In the genomic region with DNA sequence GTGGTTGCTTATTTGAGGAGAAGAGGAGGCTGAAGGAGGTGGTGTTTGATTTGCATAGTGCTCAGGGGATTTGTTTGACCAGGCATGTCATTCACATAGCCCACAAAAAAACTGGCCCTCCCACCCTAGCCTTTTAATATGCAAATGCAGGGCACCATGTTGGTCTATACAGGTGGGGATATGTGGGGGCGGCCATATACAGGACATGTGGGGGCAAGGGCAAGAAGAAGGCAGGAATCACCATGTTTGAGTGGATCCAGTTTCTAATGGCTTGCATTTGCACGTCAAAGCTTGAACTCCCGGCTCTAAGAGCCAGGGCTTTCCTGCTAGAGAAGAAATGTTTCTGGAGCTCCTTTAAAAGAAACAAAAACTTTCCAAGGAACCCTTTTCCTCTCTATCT, we compare ENCODE assay signal across 25 cellular contexts.
"Had no signal": no experiment of that assay in that cellular context is flagged by ENCODE, and none has a peak within 500 bp of the region (broad histone marks: within the 10 kb centered on the region; RNA-seq: fewer than 3 reads in every experiment).

No MANE protein-coding gene starts in this region.

- H3K27ac ChIP-seq: left lung, psoas muscle, right atrium auricular region, spleen, testis, uterus had no signal

- H3K27me3 ChIP-seq: left lung, right atrium auricular region, spleen, testis, uterus had no signal

- H3K27ac Mint-ChIP-seq: activated B cell treated with CpG ODN at 0.5 μM for 24 hours; activated CD4-positive, alpha-beta T cell treated with anti-CD3 and anti-CD28 coated beads for 36 hours; activated naive CD4-positive, alpha-beta T cell treated with anti-CD3 and anti-CD28 coated beads for 36 hours; activated naive CD8-positive, alpha-beta T cell treated with anti-CD3 and anti-CD28 coated beads, Interleukin-2, amount 10 ng/mL, durations not matched to agents 7 days and 5 days; activated T-cell treated with anti-CD3 and anti-CD28 coated beads, Interleukin-2, amount 50 U/mL, for 72 hours; mesothelial cell of epicardium; naive thymus-derived CD8-positive, alpha-beta T cell; T-helper 1 cell treated with Interleukin-12 subunit alpha and Interleukin-12 subunit beta and Interleukin-4 antibody, amounts not matched to agents 30 μg/mL and 1 μg/mL, for 36 hours had no signal

- H3K27me3 Mint-ChIP-seq: activated B cell treated with CpG ODN at 0.5 μM for 24 hours; activated CD4-positive, alpha-beta T cell treated with anti-CD3 and anti-CD28 coated beads for 36 hours; activated naive CD8-positive, alpha-beta T cell treated with anti-CD3 and anti-CD28 coated beads, Interleukin-2, amount 10 ng/mL, durations not matched to agents 7 days and 5 days; naive thymus-derived CD8-positive, alpha-beta T cell had no signal

- H3K9me3 ChIP-seq: psoas muscle, right atrium auricular region, testis, uterus had no signal

- H3K36me3 ChIP-seq: left lung, right atrium auricular region, spleen, uterus had no signal

- DNase-seq: activated B cell treated with CpG ODN at 0.5 μM for 24 hours; activated CD4-positive, alpha-beta T cell treated with anti-CD3 and anti-CD28 coated beads for 36 hours; activated CD4-positive, alpha-beta T cell treated with anti-CD3 and anti-CD28 coated beads, Interleukin-2, amount 50 U/mL, for 48 hours; activated effector memory CD4-positive, alpha-beta T cell treated with Interleukin-2 at 50 U/mL for 16 hours; activated naive CD4-positive, alpha-beta T cell treated with anti-CD3 and anti-CD28 coated beads for 36 hours; activated naive CD8-positive, alpha-beta T cell treated with anti-CD3 and anti-CD28 coated beads, Interleukin-2, amount 10 ng/mL, durations not matched to agents 7 days and 5 days; activated T-cell treated with anti-CD3 and anti-CD28 coated beads, Interleukin-2, amount 50 U/mL, for 72 hours; amniotic stem cell; kidney glomerular epithelial cell; left lung; naive thymus-derived CD8-positive, alpha-beta T cell; psoas muscle; spleen; stimulated activated CD4-positive, alpha-beta T cell treated with anti-CD3 and anti-CD28 coated beads, Interleukin-4, amount 100 ng/mL, for 1 hour; stimulated activated naive CD4-positive, alpha-beta T cell; T1000; testis; trophoblast cell; uterus had no signal

- H3K36me3 Mint-ChIP-seq: activated naive CD8-positive, alpha-beta T cell treated with anti-CD3 and anti-CD28 coated beads, Interleukin-2, amount 10 ng/mL, durations not matched to agents 7 days and 5 days; naive thymus-derived CD8-positive, alpha-beta T cell had no signal

- H3K4me1 Mint-ChIP-seq: activated B cell treated with CpG ODN at 0.5 μM for 24 hours; activated CD4-positive, alpha-beta T cell treated with anti-CD3 and anti-CD28 coated beads for 36 hours; activated naive CD8-positive, alpha-beta T cell treated with anti-CD3 and anti-CD28 coated beads, Interleukin-2, amount 10 ng/mL, durations not matched to agents 7 days and 5 days; mesothelial cell of epicardium; naive thymus-derived CD8-positive, alpha-beta T cell had no signal

- FAIRE-seq: bronchial epithelial cell, endometrium had no signal

- H3K4me3 Mint-ChIP-seq: activated B cell treated with CpG ODN at 0.5 μM for 24 hours; activated CD4-positive, alpha-beta T cell treated with anti-CD3 and anti-CD28 coated beads for 36 hours; activated naive CD4-positive, alpha-beta T cell treated with anti-CD3 and anti-CD28 coated beads for 36 hours; activated naive CD8-positive, alpha-beta T cell treated with anti-CD3 and anti-CD28 coated beads, Interleukin-2, amount 10 ng/mL, durations not matched to agents 7 days and 5 days; activated T-cell treated with anti-CD3 and anti-CD28 coated beads, Interleukin-2, amount 50 U/mL, for 72 hours; mesothelial cell of epicardium; naive thymus-derived CD8-positive, alpha-beta T cell; T-helper 1 cell treated with Interleukin-12 subunit alpha and Interleukin-12 subunit beta and Interleukin-4 antibody, amounts not matched to agents 30 μg/mL and 1 μg/mL, for 36 hours had no signal

- H3K4me1 ChIP-seq: left lung, psoas muscle, right atrium auricular region, spleen, testis, uterus had no signal

- H3K4me3 ChIP-seq: left lung, lung, psoas muscle, right atrium auricular region, spleen, testis, uterus had no signal
